8 cellular contexts compared by ENCODE assay signal in the genomic region with DNA sequence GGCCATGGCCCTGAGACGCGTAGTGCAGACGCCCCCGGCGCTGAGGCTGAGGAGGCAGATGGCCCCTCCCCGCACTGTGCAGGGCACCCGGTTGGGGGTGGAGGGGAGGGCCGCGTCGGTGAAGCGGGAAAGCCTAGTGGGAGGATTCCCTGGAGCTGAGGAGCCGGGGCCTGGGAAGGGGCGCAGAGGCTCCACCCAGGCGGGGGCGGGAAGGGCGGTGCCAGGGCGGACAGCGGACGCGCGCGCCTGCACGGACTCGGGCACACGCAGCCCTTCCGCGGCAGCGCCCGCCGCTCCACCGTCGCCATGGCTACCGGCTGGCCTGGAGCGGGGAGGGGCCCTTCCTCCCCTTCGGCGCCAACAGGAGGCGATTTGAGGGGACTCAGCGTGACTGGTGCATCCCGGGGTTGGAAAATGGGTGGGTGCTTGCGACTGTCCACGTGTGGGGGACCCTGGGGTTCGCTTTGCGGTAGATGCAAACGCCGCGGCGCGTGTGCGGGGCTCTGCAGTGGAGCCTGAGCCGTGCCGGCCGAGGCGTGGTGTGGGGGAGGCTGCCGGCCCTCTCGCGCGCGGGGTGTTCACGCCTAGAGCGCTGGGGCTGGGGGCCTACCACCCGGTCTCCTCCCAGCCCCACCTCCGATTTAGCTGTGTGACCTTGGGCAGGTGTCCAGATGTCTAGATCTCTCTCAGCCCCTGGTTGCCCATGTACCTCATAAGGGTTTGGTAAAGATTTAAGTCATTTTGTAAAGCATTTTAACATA. TPM values are rescaled to one million over a fixed set of nuclear protein-coding genes. Genes with fewer than 3 reads are reported as not detected.
A peak's percentile ranks its signal among the peaks of the same experiment; 100 is the strongest.
DNase-seq lines count a peak whose midpoint lies in the region; FAIRE-seq and TF ChIP-seq lines count a peak whose summit lies in the region.

No MANE protein-coding gene starts in this region.

- no peak overlapping the region for H3K14ac ChIP-seq in neuronal stem cell (ENCODE audit: low read length)

- H3K9me3 Mint-ChIP-seq in activated T-helper 1 cell treated with anti-CD3 and anti-CD28 coated beads, Interleukin-12 subunit alpha, Interleukin-12 subunit beta, Interleukin-2, Interleukin-4 antibody, amounts not matched to agents 30 ng/mL and 10 ng/mL and 1 ng/mL, durations not matched to agents 14 hours and 24 hours and 36 hours, result no peaks in the 10 kb centered on the region

- peak overlapping the region; percentile 35 for H2AFZ ChIP-seq in neuronal stem cell (ENCODE audit: low read length)

- no peaks in the 10 kb centered on the region for H3K27me3 ChIP-seq in neuronal stem cell (ENCODE audit: control insufficient read depth in 3 of 3, insufficient read depth in 3 of 3, low read depth in 1 of 3, low read length in 3 of 3)

- peaks cover 8 to 31% of the 10 kb centered on the region in 2 donors for H3K4me1 ChIP-seq in neuronal stem cell (ENCODE audit: control insufficient read depth in 2 of 2, insufficient read depth in 1 of 2, low read depth in 1 of 2, low read length in 2 of 2)

- TF ChIP-seq CTCF in foreskin fibroblast (IDR thresholded peaks at IDR 0.05; ENCODE audit: low read depth, low read length), result no peak

- H3K79me1 ChIP-seq in neuronal stem cell (ENCODE audit: low read depth, low read length), result peaks cover 3% of the 10 kb centered on the region

- peaks cover 0 to 2% of the 10 kb centered on the region in 2 donors for H3K9me3 ChIP-seq in neuronal stem cell (replicated peaks in 1 of 2; ENCODE audit: control insufficient read depth in 2 of 2, insufficient read depth in 1 of 2, low read depth in 1 of 2, low read length in 2 of 2)

- no CpG with 5 or more reads among the region's 62 CpGs for WGBS in neuronal stem cell (ENCODE audit: extremely low coverage in 2 of 2, insufficient read length in 2 of 2, insufficient replicate concordance in 1 of 2), 2 donors

- no peak overlapping the region for H2BK15ac ChIP-seq in neuronal stem cell (ENCODE audit: low read length)

- H2BK12ac ChIP-seq in neuronal stem cell (ENCODE audit: low read length), result peak overlapping the region; percentile 48

- no peak for FAIRE-seq in HTR-8/SVneo (lab: Jason Lieb, UNC)

- peaks cover 12% of the 10 kb centered on the region for H3K4me1 Mint-ChIP-seq in activated T-helper 1 cell treated with anti-CD3 and anti-CD28 coated beads, Interleukin-12 subunit alpha, Interleukin-12 subunit beta, Interleukin-2, Interleukin-4 antibody, amounts not matched to agents 30 ng/mL and 10 ng/mL and 1 ng/mL, durations not matched to agents 14 hours and 24 hours and 36 hours (ENCODE audit: low read depth)

- H4K91ac ChIP-seq in neuronal stem cell (ENCODE audit: low read depth, low read length, poor library complexity), result no peak overlapping the region

- H3K4me3 ChIP-seq in foreskin fibroblast (ENCODE audit: low read depth in 1 of 2, low read length in 2 of 2) (peak overlapping the region; percentile 43 to 52), neuronal stem cell (ENCODE audit: low read length in 2 of 2) (no peak overlapping the region)

- H3K27ac Mint-ChIP-seq in activated T-helper 1 cell treated with anti-CD3 and anti-CD28 coated beads, Interleukin-12 subunit alpha, Interleukin-12 subunit beta, Interleukin-2, Interleukin-4 antibody, amounts not matched to agents 30 ng/mL and 10 ng/mL and 1 ng/mL, durations not matched to agents 14 hours and 24 hours and 36 hours, result no peak overlapping the region

- peak overlapping the region; percentile 87 for H3K23ac ChIP-seq in neuronal stem cell (ENCODE audit: low read depth, low read length, poor library complexity)

- peak overlapping the region; percentile 96 for H3K18ac ChIP-seq in neuronal stem cell (ENCODE audit: low read length)

- H2AK5ac ChIP-seq in neuronal stem cell (ENCODE audit: low read depth, low read length), result peak overlapping the region; percentile 96

- no peaks in the 10 kb centered on the region for H3K36me3 Mint-ChIP-seq in activated T-helper 1 cell treated with anti-CD3 and anti-CD28 coated beads, Interleukin-12 subunit alpha, Interleukin-12 subunit beta, Interleukin-2, Interleukin-4 antibody, amounts not matched to agents 30 ng/mL and 10 ng/mL and 1 ng/mL, durations not matched to agents 14 hours and 24 hours and 36 hours (ENCODE audit: low read depth)

- peak overlapping the region; percentile 85 for H3K9ac ChIP-seq in neuronal stem cell (ENCODE audit: low read depth, low read length, poor library complexity)

- no peak overlapping the region for H3K27ac ChIP-seq in neuronal stem cell (replicated peaks; ENCODE audit: low read length)

- peak overlapping the region; percentile 85 for H3K4me2 ChIP-seq in neuronal stem cell (ENCODE audit: insufficient read depth, low read length, poor library complexity, severe bottlenecking)

- H2BK120ac ChIP-seq in neuronal stem cell (ENCODE audit: low read depth, low read length), result no peak overlapping the region

- peaks cover 17 to 28% of the 10 kb centered on the region in 2 donors for H3K36me3 ChIP-seq in neuronal stem cell (replicated peaks in 1 of 2; ENCODE audit: control insufficient read depth in 2 of 2, insufficient read depth in 2 of 2, low read length in 2 of 2)

- peaks cover 1% of the 10 kb centered on the region for H3K27me3 Mint-ChIP-seq in activated T-helper 1 cell treated with anti-CD3 and anti-CD28 coated beads, Interleukin-12 subunit alpha, Interleukin-12 subunit beta, Interleukin-2, Interleukin-4 antibody, amounts not matched to agents 30 ng/mL and 10 ng/mL and 1 ng/mL, durations not matched to agents 14 hours and 24 hours and 36 hours (ENCODE audit: insufficient read depth)

- H2BK5ac ChIP-seq in neuronal stem cell (ENCODE audit: low read length), result no peak overlapping the region

- intact Hi-C loops in activated T-helper 1 cell treated with anti-CD3 and anti-CD28 coated beads, Interleukin-12 subunit alpha, Interleukin-12 subunit beta, Interleukin-2, Interleukin-4 antibody, amounts not matched to agents 30 ng/mL and 10 ng/mL and 1 ng/mL, durations not matched to agents 14 hours and 24 hours and 36 hours (cut with micrococcal nuclease), result loop anchor here (1.0 kb wide), 2 partner anchors 36 to 142 kb away; partner anchors contain the start of gene ST3GAL3

- DNase-seq in CD1c-positive myeloid dendritic cell (ENCODE audit: extremely low spot score), result peak; percentile 52
- peak; percentile 83 to 88 (median 88) for DNase-seq in NCI-H1417 (lab: John Stamatoyannopoulos, UW)
- peak; percentile 55 for DNase-seq in activated T-helper 1 cell treated with anti-CD3 and anti-CD28 coated beads, Interleukin-12 subunit alpha, Interleukin-12 subunit beta, Interleukin-2, Interleukin-4 antibody, amounts not matched to agents 30 ng/mL and 10 ng/mL and 1 ng/mL, durations not matched to agents 14 hours and 24 hours and 36 hours (ENCODE audit: low spot score)
- DNase-seq in foreskin fibroblast, result peak; percentile 67 to 83
- DNase-seq in neuronal stem cell (ENCODE audit: low spot score), result peak; percentile 68
- peak; percentile 66 for DNase-seq in ureter (ENCODE audit: low spot score)
- DNase-seq in HTR-8/SVneo (ENCODE audit: insufficient read length, low spot score), result no peak
- DNase-seq in NCI-H446 (lab: John Stamatoyannopoulos, UW), result no peak

- H3K4me3 Mint-ChIP-seq in activated T-helper 1 cell treated with anti-CD3 and anti-CD28 coated beads, Interleukin-12 subunit alpha, Interleukin-12 subunit beta, Interleukin-2, Interleukin-4 antibody, amounts not matched to agents 30 ng/mL and 10 ng/mL and 1 ng/mL, durations not matched to agents 14 hours and 24 hours and 36 hours, result peak overlapping the region; percentile 74

- H4K8ac ChIP-seq in neuronal stem cell (ENCODE audit: low read depth, low read length), result no peak overlapping the region

- peak overlapping the region; percentile 60 for H3K4ac ChIP-seq in neuronal stem cell (ENCODE audit: low read length)

RNA-seq across cellular contexts. Expression of gene PTPRF, which starts 35.1 kb away (rescaled TPM):
- total RNA-seq in activated T-helper 1 cell treated with anti-CD3 and anti-CD28 coated beads, Interleukin-12 subunit alpha, Interleukin-12 subunit beta, Interleukin-2, Interleukin-4 antibody, amounts not matched to agents 30 ng/mL and 10 ng/mL and 1 ng/mL, durations not matched to agents 14 hours and 24 hours and 36 hours, result 0.69 and 0.93 TPM in 2 replicates
- polyA plus RNA-seq in neuronal stem cell (2013, experiment 1 of 2), result 62.9 TPM
- 64.0 TPM for polyA plus RNA-seq in neuronal stem cell (2013, experiment 2 of 2)
- total RNA-seq in ureter, result 405 TPM

Comparison
In these comparisons a context has a peak if more than half of its experiments do, and no peak if none do; other contexts are left out.
1. DNase-seq: peak in CD1c-positive myeloid dendritic cell (single experiment), NCI-H1417 (3 of 3), activated T-helper 1 cell treated with anti-CD3 and anti-CD28 coated beads, Interleukin-12 subunit alpha, Interleukin-12 subunit beta, Interleukin-2, Interleukin-4 antibody, amounts not matched to agents 30 ng/mL and 10 ng/mL and 1 ng/mL, durations not matched to agents 14 hours and 24 hours and 36 hours (single experiment), foreskin fibroblast (2 of 2), neuronal stem cell (single experiment) and ureter (single experiment); none in HTR-8/SVneo (single experiment) and NCI-H446 (0 of 2).
2. H3K4me3 ChIP-seq: peak in foreskin fibroblast (2 of 2); none in neuronal stem cell (0 of 2).
3. RNA of gene PTPRF, which starts 35.1 kb away (total RNA-seq): 405 TPM in ureter (single experiment); 0.69 to 0.93 TPM in activated T-helper 1 cell treated with anti-CD3 and anti-CD28 coated beads, Interleukin-12 subunit alpha, Interleukin-12 subunit beta, Interleukin-2, Interleukin-4 antibody, amounts not matched to agents 30 ng/mL and 10 ng/mL and 1 ng/mL, durations not matched to agents 14 hours and 24 hours and 36 hours; every median in the first group is over 100 times any median in the second.